Comparison of ENCODE assay signal across 1 cellular context in genomic region chr6:18226451-18226850, GRCh38.
TF ChIP-seq lines count a peak whose summit lies in the region.

No MANE protein-coding gene starts in this region.

TF ChIP-seq in IMR-90, 13 proteins besides CTCF, POLR2A, EP300 and RAD21 (continued from another document):
- no peak for TF ChIP-seq MAFK (IDR thresholded peaks at IDR 0.05; ENCODE audit: low read depth, low read length)
- TF ChIP-seq MAZ (IDR thresholded peaks at IDR 0.05; ENCODE audit: borderline replicate concordance, low read depth, low read length) = no peak
- TF ChIP-seq BHLHE40 (IDR thresholded peaks at IDR 0.05; ENCODE audit: low read depth, low read length) = no peak
- TF ChIP-seq CHD1 (IDR thresholded peaks at IDR 0.05; ENCODE audit: low read depth, low read length) = no peak
- TF ChIP-seq FOS (IDR thresholded peaks at IDR 0.05; ENCODE audit: low read depth, low read length) = no peak
- TF ChIP-seq SMC3 (IDR thresholded peaks at IDR 0.05; ENCODE audit: low read depth, low read length) = no peak
- TF ChIP-seq USF2 (IDR thresholded peaks at IDR 0.05; ENCODE audit: low read depth, low read length) = no peak
- TF ChIP-seq NFE2L2 (IDR thresholded peaks at IDR 0.05; ENCODE audit: low read depth, low read length) = no peak
- TF ChIP-seq MXI1 (IDR thresholded peaks at IDR 0.05; ENCODE audit: borderline replicate concordance, low read depth, low read length) = no peak
